Comparison of ENCODE assay signal across 1 cellular context in the genomic region with DNA sequence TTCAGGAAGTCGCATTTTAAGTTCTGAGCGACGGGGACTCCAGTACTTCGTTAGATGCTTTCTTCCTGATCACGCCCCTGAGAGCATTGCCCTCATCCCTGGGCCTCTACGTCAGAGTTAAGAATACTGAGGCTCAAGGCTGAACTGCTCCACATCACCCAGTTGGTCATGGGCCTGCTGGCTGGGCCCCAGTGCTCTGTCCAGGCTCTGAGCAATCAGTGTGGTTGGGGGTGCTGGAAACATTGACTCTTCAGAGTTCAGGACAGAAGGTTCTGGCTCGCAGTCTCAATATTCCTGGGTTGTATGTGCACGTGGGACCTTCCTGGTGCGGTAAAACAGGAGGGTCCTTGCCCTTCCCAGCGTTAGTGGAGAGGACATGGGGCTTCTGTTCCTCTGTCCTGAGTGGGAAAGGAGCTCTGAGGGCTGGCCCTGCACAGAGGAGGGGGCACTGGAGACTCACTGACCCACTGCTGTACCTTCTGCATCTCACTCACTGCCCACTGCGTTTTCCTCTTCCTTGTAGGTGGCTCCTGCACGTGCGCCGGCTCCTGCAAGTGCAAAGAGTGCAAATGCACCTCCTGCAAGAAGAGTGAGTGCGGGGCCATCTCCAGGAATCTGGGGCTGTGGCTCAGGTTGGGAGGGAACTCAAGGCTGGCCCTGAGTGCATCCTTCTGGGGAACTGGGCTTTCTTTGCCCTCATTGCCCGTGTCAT.
TF ChIP-seq lines count a peak whose summit lies in the region.

No MANE protein-coding gene starts in this region.

TF ChIP-seq in endothelial cell of umbilical vein, 7 proteins besides CTCF, POLR2A, EP300 and RAD21:
- no peak for TF ChIP-seq EZH2 (IDR thresholded peaks at IDR 0.05; ENCODE audit: borderline replicate concordance, low read depth, low read length, severe bottlenecking)
- no peak for TF ChIP-seq GATA2 (IDR thresholded peaks at IDR 0.05; ENCODE audit: insufficient read depth, insufficient read length, low read depth, low read length)
- no peak for TF ChIP-seq FOS (IDR thresholded peaks at IDR 0.05; ENCODE audit: borderline replicate concordance, insufficient read depth, low read length)
- TF ChIP-seq, protein P1, sequence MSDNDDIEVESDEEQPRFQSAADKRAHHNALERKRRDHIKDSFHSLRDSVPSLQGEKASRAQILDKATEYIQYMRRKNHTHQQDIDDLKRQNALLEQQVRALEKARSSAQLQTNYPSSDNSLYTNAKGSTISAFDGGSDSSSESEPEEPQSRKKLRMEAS (IDR thresholded peaks at IDR 0.05; ENCODE audit: insufficient read depth, insufficient read length): no peak
- no peak for TF ChIP-seq POLR2AphosphoS5 (IDR thresholded peaks at IDR 0.05; ENCODE audit: insufficient read depth, low read depth, low read length)
- TF ChIP-seq MYC (IDR thresholded peaks at IDR 0.05; ENCODE audit: low read depth, low read length): no peak
- no peak for TF ChIP-seq JUN (IDR thresholded peaks at IDR 0.05; ENCODE audit: borderline replicate concordance, insufficient read depth, insufficient read length, low read depth)
